ENCODE assay signal across 11 cellular contexts in genomic region chr17:4329838-4330237, GRCh38. TPM values are rescaled to one million over a fixed set of nuclear protein-coding genes. Genes with fewer than 3 reads are reported as not detected.
A peak's percentile ranks its signal among the peaks of the same experiment; 100 is the strongest.
DNase-seq lines count a peak whose midpoint lies in the region; ATAC-seq, FAIRE-seq and TF ChIP-seq lines count a peak whose summit lies in the region.
"Had no signal": no experiment of that assay in that cellular context is flagged by ENCODE, and none has a peak within 500 bp of the region (broad histone marks: within the 10 kb centered on the region; RNA-seq: fewer than 3 reads in every experiment).

No MANE protein-coding gene starts in this region.

- TF ChIP-seq POLR2A in tibial nerve (IDR thresholded peaks at IDR 0.05): no peak

- peak; percentile 18 for FAIRE-seq in GM19239 (lab: Jason Lieb, UNC)
- FAIRE-seq: TTC549 had no signal

- no peak for TF ChIP-seq EP300 in tibial nerve (IDR thresholded peaks at IDR 0.05)

- no peak for DNase-seq in GM19239 (ENCODE audit: insufficient read length, low spot score)
- DNase-seq in Panc1 (ENCODE audit: low read depth, low spot score): peak; percentile 69
- peak; percentile 81 for DNase-seq in epithelial cell of proximal tubule (ENCODE audit: low read depth)
- DNase-seq in retinal pigment epithelial cell (ENCODE audit: low read depth): peak; percentile 86
- DNase-seq in tibial nerve (ENCODE audit: low spot score in 2 of 2): no peak
- DNase-seq: activated naive CD4-positive, alpha-beta T cell treated with anti-CD3 and anti-CD28 coated beads, Interleukin-2, amount 50 U/mL, for 16 hours; NCI-H345 had no signal

- H3K4me1 ChIP-seq in Panc1 (ENCODE audit: control insufficient read depth, insufficient read depth, low read length): peaks cover 44% of the 10 kb centered on the region
- peaks cover 0 to 33% (median 3%) of the 10 kb centered on the region in 4 donors for H3K4me1 ChIP-seq in tibial nerve

- peak overlapping the region; percentile 57; the same call in 1 of the 2 replicates for H3K27ac ChIP-seq in Panc1 (ENCODE audit: low read length)
- no peak overlapping the region for H3K27ac ChIP-seq in tibial nerve

- no peak overlapping the region for H3K4me3 ChIP-seq in Panc1 (ENCODE audit: low read depth in 2 of 2, low read length in 2 of 2)
- no peak overlapping the region for H3K4me3 ChIP-seq in epithelial cell of proximal tubule (ENCODE audit: low read depth, low read length)
- H3K4me3 ChIP-seq in retinal pigment epithelial cell (ENCODE audit: low read length): no peak overlapping the region
- H3K4me3 ChIP-seq in tibial nerve: no peak overlapping the region

- H3K9me3 ChIP-seq in Panc1 (ENCODE audit: control insufficient read depth, insufficient read depth, low read depth, low read length) (no peaks in the 10 kb centered on the region), tibial nerve (no peaks in the 10 kb centered on the region)

- in situ Hi-C loops in Panc1 (cut with HindIII; ENCODE audit: low pct_unique_long_range_greater_than_20kb, low sequenced_read_pairs): no loop called here

- ATAC-seq in Panc1 (peak; percentile 55; the same call in 1 of the 2 replicates), GM19035 (IDR thresholded peaks at IDR 0.05; ENCODE audit: unreplicated experiment) (no peak), GM21381 (IDR thresholded peaks at IDR 0.05; ENCODE audit: unreplicated experiment) (no peak), GM19467 (IDR thresholded peaks at IDR 0.05; ENCODE audit: unreplicated experiment) (no peak)

- intact Hi-C loops in Panc1 (cut with micrococcal nuclease; ENCODE audit: unreplicated experiment): no loop called here

- POLR2A ChIA-PET in Panc1 (lab: Charles Lee): interaction anchor here (0.7 kb wide), 2 partner anchors 115 to 187 kb away, joined by 4 to 5 read pairs; partner anchors contain the start of gene CYB5D2

- TF ChIP-seq CTCF in Panc1 (IDR thresholded peaks at IDR 0.05) (no peak), epithelial cell of proximal tubule (conservative IDR thresholded peaks at IDR 0.05; ENCODE audit: low read depth, low read length) (no peak), retinal pigment epithelial cell (conservative IDR thresholded peaks at IDR 0.05; ENCODE audit: low read depth, low read length) (no peak), tibial nerve (IDR thresholded peaks at IDR 0.05) (no peak)

- WGBS in tibial nerve, 2 donors: 57 to 61% methylated on average over 7 of the region's 7 CpGs

- no peaks in the 10 kb centered on the region for H3K36me3 ChIP-seq in Panc1 (ENCODE audit: control insufficient read depth, insufficient read depth, low read length)
- peaks cover 0 to 2% (median 0%) of the 10 kb centered on the region in 3 donors for H3K36me3 ChIP-seq in tibial nerve

- H3K27me3 ChIP-seq in Panc1 (ENCODE audit: control insufficient read depth, insufficient read depth, low read length) (no peaks in the 10 kb centered on the region), tibial nerve (no peaks in the 10 kb centered on the region)

- BruUV-seq in Panc1 (replicated peaks; lab: Mats Ljungman, UMichigan): no TSS peak

- CTCF ChIA-PET in Panc1 (lab: Charles Lee): no interaction called here

RNA-seq across cellular contexts. Expression of gene UBE2G1, which starts 36.6 kb away (rescaled TPM):
- 119 TPM for total RNA-seq in Panc1 (2021; ENCODE audit: unreplicated experiment)
- polyA plus RNA-seq in Panc1 (2012; ENCODE audit: insufficient read length): 87.2 TPM
- 65.4 and 68.1 TPM in 2 replicates for total RNA-seq in epithelial cell of proximal tubule
- 10 to 100 TPM; 30.4 to 50.7 (median 38.3) TPM for total RNA-seq in tibial nerve

Comparison
In these comparisons a context has a peak if more than half of its experiments do, and no peak if none do; other contexts are left out.
1. DNase-seq: peak in Panc1 (single experiment), epithelial cell of proximal tubule (single experiment) and retinal pigment epithelial cell (single experiment); none in GM19239 (single experiment) and tibial nerve (0 of 2).